In genomic region chr19:39223703-39224279, GRCh38 we compare ENCODE assay signal across 1 cellular context.
TF ChIP-seq lines count a peak whose summit lies in the region.

No MANE protein-coding gene starts in this region.

TF ChIP-seq in HepG2, 621 proteins besides CTCF, POLR2A, EP300 and RAD21:
- no peak for TF ChIP-seq CAMTA2 (CRISPR knock-in tag; IDR thresholded peaks at IDR 0.05; ENCODE audit: borderline replicate concordance)
- TF ChIP-seq THAP8 (CRISPR knock-in tag; IDR thresholded peaks at IDR 0.05; ENCODE audit: borderline replicate concordance): no peak
- TF ChIP-seq, protein P1, sequence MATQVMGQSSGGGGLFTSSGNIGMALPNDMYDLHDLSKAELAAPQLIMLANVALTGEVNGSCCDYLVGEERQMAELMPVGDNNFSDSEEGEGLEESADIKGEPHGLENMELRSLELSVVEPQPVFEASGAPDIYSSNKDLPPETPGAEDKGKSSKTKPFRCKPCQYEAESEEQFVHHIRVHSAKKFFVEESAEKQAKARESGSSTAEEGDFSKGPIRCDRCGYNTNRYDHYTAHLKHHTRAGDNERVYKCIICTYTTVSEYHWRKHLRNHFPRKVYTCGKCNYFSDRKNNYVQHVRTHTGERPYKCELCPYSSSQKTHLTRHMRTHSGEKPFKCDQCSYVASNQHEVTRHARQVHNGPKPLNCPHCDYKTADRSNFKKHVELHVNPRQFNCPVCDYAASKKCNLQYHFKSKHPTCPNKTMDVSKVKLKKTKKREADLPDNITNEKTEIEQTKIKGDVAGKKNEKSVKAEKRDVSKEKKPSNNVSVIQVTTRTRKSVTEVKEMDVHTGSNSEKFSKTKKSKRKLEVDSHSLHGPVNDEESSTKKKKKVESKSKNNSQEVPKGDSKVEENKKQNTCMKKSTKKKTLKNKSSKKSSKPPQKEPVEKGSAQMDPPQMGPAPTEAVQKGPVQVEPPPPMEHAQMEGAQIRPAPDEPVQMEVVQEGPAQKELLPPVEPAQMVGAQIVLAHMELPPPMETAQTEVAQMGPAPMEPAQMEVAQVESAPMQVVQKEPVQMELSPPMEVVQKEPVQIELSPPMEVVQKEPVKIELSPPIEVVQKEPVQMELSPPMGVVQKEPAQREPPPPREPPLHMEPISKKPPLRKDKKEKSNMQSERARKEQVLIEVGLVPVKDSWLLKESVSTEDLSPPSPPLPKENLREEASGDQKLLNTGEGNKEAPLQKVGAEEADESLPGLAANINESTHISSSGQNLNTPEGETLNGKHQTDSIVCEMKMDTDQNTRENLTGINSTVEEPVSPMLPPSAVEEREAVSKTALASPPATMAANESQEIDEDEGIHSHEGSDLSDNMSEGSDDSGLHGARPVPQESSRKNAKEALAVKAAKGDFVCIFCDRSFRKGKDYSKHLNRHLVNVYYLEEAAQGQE (IDR thresholded peaks at IDR 0.05; ENCODE audit: borderline replicate concordance in 1 of 2, low read depth in 1 of 2, low read length in 2 of 2): peak; percentile 67 to 94
- TF ChIP-seq ATM (IDR thresholded peaks at IDR 0.05; ENCODE audit: borderline replicate concordance): no peak
- TF ChIP-seq RFX5 (IDR thresholded peaks at IDR 0.05; ENCODE audit: low read depth, low read length): peak; percentile 85
- peak; percentile 93 for TF ChIP-seq MIER2 (CRISPR knock-in tag; IDR thresholded peaks at IDR 0.05)
